ENCODE assay signal across 8 cellular contexts in genomic region chr16:84514874-84515835, GRCh38. TPM values are rescaled to one million over a fixed set of nuclear protein-coding genes. Genes with fewer than 3 reads are reported as not detected.
DNase-seq lines count a peak whose midpoint lies in the region; ATAC-seq and TF ChIP-seq lines count a peak whose summit lies in the region.

No MANE protein-coding gene starts in this region.

- H2AFZ ChIP-seq in PC-9 (no peak overlapping the region), SK-N-SH (ENCODE audit: low read depth) (no peak overlapping the region)

- no peaks in the 10 kb centered on the region for H3K27me3 Mint-ChIP-seq in neural crest cell (ENCODE audit: low read depth)

- H3F3A ChIP-seq in PC-9 (ENCODE audit: insufficient read depth, low read depth), result no peaks in the 10 kb centered on the region
- peaks cover 8% of the 10 kb centered on the region for H3F3A ChIP-seq in SK-N-SH (replicated peaks; ENCODE audit: insufficient read depth)

- WGBS in SK-N-SH (ENCODE audit: low lambda C conversion rate), result 93% methylated on average over 18 of the region's 26 CpGs

- H4K20me1 ChIP-seq in PC-9 (ENCODE audit: insufficient read depth) (no peaks in the 10 kb centered on the region), SK-N-SH (ENCODE audit: insufficient read depth) (no peaks in the 10 kb centered on the region)

- TSS peak; percentile 59 for BruUV-seq in PC-9 (replicated peaks; lab: Mats Ljungman, UMichigan)
- BruUV-seq in A673 (replicated peaks; lab: Mats Ljungman, UMichigan), result no TSS peak

- H3K36me3 Mint-ChIP-seq in neural crest cell (ENCODE audit: low read depth), result no peaks in the 10 kb centered on the region

- in situ Hi-C loops in GM18951 (cut with MboI; ENCODE audit: low sequenced_read_pairs, unreplicated experiment), result loop anchor here (5.0 kb wide), 2 partner anchors 107 to 227 kb away; no protein-coding TSS in a partner anchor

- H3K27ac Mint-ChIP-seq in neural crest cell (ENCODE audit: unreplicated experiment), result peak overlapping the region; percentile 95

- intact Hi-C loops in PC-9 (cut with micrococcal nuclease; ENCODE audit: unreplicated experiment), result loop anchor here (5.0 kb wide), 2 partner anchors 42 to 457 kb away; no protein-coding TSS in a partner anchor
- intact Hi-C loops in A673 (cut with micrococcal nuclease; ENCODE audit: unreplicated experiment), result no loop called here

- H3K4me1 ChIP-seq in PC-9 (replicated peaks; ENCODE audit: insufficient read depth) (peaks cover 10% of the 10 kb centered on the region; the same call in 1 of the 2 replicates), A673 (ENCODE audit: insufficient read depth, low read length, poor library complexity, severe bottlenecking) (no peaks in the 10 kb centered on the region), SK-N-SH (ENCODE audit: control insufficient read depth in 1 of 2, insufficient read depth in 2 of 2, low read depth in 1 of 2, low read length in 1 of 2) (peaks cover 6 to 8% of the 10 kb centered on the region in 2 experiments; a peak in 2 of 4 replicates)

- peak; percentile 49 for TF ChIP-seq POLR2A in GM18951 (IDR thresholded peaks at IDR 0.05; ENCODE audit: extremely low read depth, insufficient read depth, insufficient read length)

- H3K4me3 ChIP-seq in PC-9, result no peak overlapping the region
- no peak overlapping the region for H3K4me3 ChIP-seq in A673 (ENCODE audit: low read depth, low read length, poor library complexity, severe bottlenecking)
- H3K4me3 ChIP-seq in SK-N-SH (ENCODE audit: low read depth in 2 of 2, low read length in 1 of 2), result no peak overlapping the region

- no peak overlapping the region for H3K9ac ChIP-seq in SK-N-SH

- no peak for TF ChIP-seq RAD21 in SK-N-SH (IDR thresholded peaks at IDR 0.05; ENCODE audit: low read length)

- CTCF ChIA-PET in PC-9 (lab: Charles Lee), result no interaction called here
- CTCF ChIA-PET in A673 (lab: Charles Lee), result no interaction called here
- CTCF ChIA-PET in SK-N-SH (lab: Yijun Ruan, JAX), result interaction anchor here (1.4 to 5.1 kb wide), 4 partner anchors 10 to 223 kb away, joined by 4 to 56 read pairs (median 6); partner anchors contain the start of gene MEAK7

- H3K4me2 ChIP-seq in PC-9 (no peak overlapping the region), SK-N-SH (no peak overlapping the region)

- H3K4me1 Mint-ChIP-seq in neural crest cell, result peaks cover 48% of the 10 kb centered on the region

- no peaks in the 10 kb centered on the region for H3K27me3 ChIP-seq in PC-9 (ENCODE audit: insufficient read depth, low read depth)
- H3K27me3 ChIP-seq in A673 (replicated peaks; ENCODE audit: insufficient read depth, low read depth, low read length, poor library complexity), result no peaks in the 10 kb centered on the region
- no peaks in the 10 kb centered on the region for H3K27me3 ChIP-seq in SK-N-SH (ENCODE audit: insufficient read depth)

- H3K79me2 ChIP-seq in PC-9 (ENCODE audit: low read depth), result no peaks in the 10 kb centered on the region
- H3K79me2 ChIP-seq in SK-N-SH (ENCODE audit: insufficient read depth), result no peaks in the 10 kb centered on the region

- no peak for TF ChIP-seq EP300 in SK-N-SH (IDR thresholded peaks at IDR 0.05; ENCODE audit: borderline replicate concordance in 1 of 2, low read depth in 1 of 2, low read length in 1 of 2)

- H3K9me3 ChIP-seq in PC-9 (ENCODE audit: insufficient read depth, low read depth) (no peaks in the 10 kb centered on the region), A673 (ENCODE audit: low read depth, low read length, poor library complexity, severe bottlenecking) (no peaks in the 10 kb centered on the region), SK-N-SH (no peaks in the 10 kb centered on the region)

- H3K36me3 ChIP-seq in PC-9 (ENCODE audit: low read depth) (no peaks in the 10 kb centered on the region), A673 (ENCODE audit: insufficient read depth, low read length, poor library complexity, severe bottlenecking) (no peaks in the 10 kb centered on the region), SK-N-SH (replicated peaks in 1 of 2; ENCODE audit: control insufficient read depth in 1 of 2, insufficient read depth in 2 of 2, low read length in 1 of 2) (no peaks in the 10 kb centered on the region)

- H3K27ac ChIP-seq in PC-9 (no peak overlapping the region), A673 (ENCODE audit: low read depth, low read length, poor library complexity, severe bottlenecking) (no peak overlapping the region), SK-N-SH (ENCODE audit: low read depth in 2 of 2, low read length in 1 of 2) (no peak overlapping the region)

- TF ChIP-seq CTCF in PC-9 (conservative IDR thresholded peaks at IDR 0.05), result no peak
- no peak for TF ChIP-seq CTCF in neural crest cell (conservative IDR thresholded peaks at IDR 0.05)
- no peak for TF ChIP-seq CTCF in A673 (conservative IDR thresholded peaks at IDR 0.05; ENCODE audit: low read depth, low read length)
- no peak for TF ChIP-seq CTCF in SK-N-SH (IDR thresholded peaks at IDR 0.05)

- ATAC-seq in HG03039 (IDR thresholded peaks at IDR 0.05; ENCODE audit: unreplicated experiment), result peak; percentile 84

- H3K4me3 Mint-ChIP-seq in neural crest cell, result no peak overlapping the region

- DNase-seq in PC-9, result peak; percentile 34 to 55
- DNase-seq in activated T-helper 9 cell treated with anti-CD3 and anti-CD28 coated beads, Interleukin-2, amount 50 U/mL, for 16 hours (ENCODE audit: low read depth), result peak; percentile 57
- DNase-seq in neural crest cell (ENCODE audit: low read depth, low spot score), result no peak
- DNase-seq in HK-2 (ENCODE audit: unreplicated experiment), result no peak
- DNase-seq in A673 (ENCODE audit: low spot score), result no peak
- no peak for DNase-seq in SK-N-SH

- no peaks in the 10 kb centered on the region for H3K9me2 ChIP-seq in PC-9 (ENCODE audit: insufficient read depth)
- H3K9me2 ChIP-seq in SK-N-SH, result no peaks in the 10 kb centered on the region

- POLR2A ChIA-PET in PC-9 (lab: Charles Lee; ENCODE audit: unreplicated experiment) (interaction anchor here (0.6 kb wide), 1 partner anchor 84 kb away, joined by 3 read pairs; no protein-coding TSS in a partner anchor), A673 (lab: Charles Lee; ENCODE audit: low non-redundant PET) (no interaction called here), SK-N-SH (lab: Yijun Ruan, JAX) (interaction anchor here (0.7 kb wide), 1 partner anchor 9 kb away, joined by 4 read pairs; no protein-coding TSS in a partner anchor)

- H3K9me3 Mint-ChIP-seq in neural crest cell, result no peaks in the 10 kb centered on the region

TF ChIP-seq in SK-N-SH, 30 proteins besides CTCF, POLR2A, EP300 and RAD21 (continues in another document):
- no peak for TF ChIP-seq GATA2 (CRISPR knock-in tag; IDR thresholded peaks at IDR 0.05)
- TF ChIP-seq EZH2phosphoT487 (IDR thresholded peaks at IDR 0.05; ENCODE audit: borderline replicate concordance, low read depth), result no peak
- no peak for TF ChIP-seq YY1 (IDR thresholded peaks at IDR 0.05; ENCODE audit: low read depth)
- TF ChIP-seq PBX3 (IDR thresholded peaks at IDR 0.05), result no peak
- TF ChIP-seq REST (IDR thresholded peaks at IDR 0.05; ENCODE audit: low read depth, low read length), result no peak
- TF ChIP-seq FOSL2 (IDR thresholded peaks at IDR 0.05; ENCODE audit: borderline replicate concordance, low read depth), result no peak
- TF ChIP-seq USF2 (IDR thresholded peaks at IDR 0.05; ENCODE audit: borderline replicate concordance, low read depth, low read length), result no peak
- no peak for TF ChIP-seq GABPA (IDR thresholded peaks at IDR 0.05; ENCODE audit: low read depth)
- TF ChIP-seq SMC3 (IDR thresholded peaks at IDR 0.05; ENCODE audit: low read depth, low read length), result no peak

RNA-seq across cellular contexts. Expression of gene MEAK7, which starts 10.7 kb away (rescaled TPM):
- 73.4 and 74.6 TPM in 2 replicates for total RNA-seq in PC-9 (2021)
- total RNA-seq in neural crest cell, result 29.5 and 30.8 TPM in 2 replicates
- total RNA-seq in A673 (2021), result 11.6 and 12.4 TPM in 2 replicates
- polyA plus RNA-seq in SK-N-SH (2012; rRNA removed), result 11.9 and 19.0 TPM in 2 replicates
- polyA plus RNA-seq in SK-N-SH (2012; cell fraction: cytosol; rRNA removed), result 9.7 and 12.5 TPM in 2 replicates
- polyA plus RNA-seq in SK-N-SH (2012; cell fraction: nucleus; rRNA removed), result 23.7 and 24.7 TPM in 2 replicates

Comparison
In these comparisons a context has a peak if more than half of its experiments do, and no peak if none do; other contexts are left out.
1. DNase-seq: peak in PC-9 (2 of 2) and activated T-helper 9 cell treated with anti-CD3 and anti-CD28 coated beads, Interleukin-2, amount 50 U/mL, for 16 hours (single experiment); none in neural crest cell (single experiment), HK-2 (single experiment), A673 (single experiment) and SK-N-SH (single experiment).